In genomic region chr7:39510738-39511372, GRCh38 we compare ENCODE assay signal across 19 cellular contexts. TPM values are rescaled to one million over a fixed set of nuclear protein-coding genes. Genes with fewer than 3 reads are reported as not detected.
DNase-seq lines count a peak whose midpoint lies in the region; ATAC-seq, FAIRE-seq and TF ChIP-seq lines count a peak whose summit lies in the region.
"Had no signal": no experiment of that assay in that cellular context is flagged by ENCODE, and none has a peak within 500 bp of the region (broad histone marks: within the 10 kb centered on the region; RNA-seq: fewer than 3 reads in every experiment).

No MANE protein-coding gene starts in this region.

- RAD21 ChIA-PET in GM12878 (lab: Charles Lee; ENCODE audit: unreplicated experiment), result interaction anchor here (1.0 to 1.4 kb wide), 2 partner anchors 15 to 57 kb away, joined by 3 read pairs; no protein-coding TSS in a partner anchor

- H2BK5ac ChIP-seq in mesendoderm (ENCODE audit: low read length), result no peak overlapping the region

- peak; percentile 23 to 69 for ATAC-seq in activated T-cell treated with anti-CD3 and anti-CD28 coated beads, Interleukin-2, amount 50 U/mL, for 4 hours
- ATAC-seq in GM12878, result peak; percentile 28; the same call in 2 of the 3 replicates
- ATAC-seq: right lobe of liver, Right ventricle myocardium inferior had no signal

- no peak overlapping the region for H3K23ac ChIP-seq in mesendoderm (ENCODE audit: low read length)

- no peak overlapping the region for H2AK5ac ChIP-seq in mesendoderm (ENCODE audit: low read length)

- H3K27me3 Mint-ChIP-seq in activated T-cell treated with anti-CD3 and anti-CD28 coated beads, Interleukin-2, amount 50 U/mL, for 4 hours (ENCODE audit: low read depth), result no peaks in the 10 kb centered on the region

- no peaks in the 10 kb centered on the region for H3K4me1 Mint-ChIP-seq in activated T-cell treated with anti-CD3 and anti-CD28 coated beads, Interleukin-2, amount 50 U/mL, for 4 hours (ENCODE audit: low read depth)

- H3K18ac ChIP-seq in mesendoderm (ENCODE audit: low read length), result no peak overlapping the region

- in situ Hi-C loops in GM12878 (cut with MboI), result loop anchor here (10.0 kb wide), 1 partner anchor 1106 kb away; no protein-coding TSS in a partner anchor

- H3K36me3 ChIP-seq in GM12878 (ENCODE audit: control insufficient read depth in 2 of 2, insufficient read depth in 2 of 2, low read length in 1 of 2) (no peaks in the 10 kb centered on the region), mesendoderm (ENCODE audit: control insufficient read depth, insufficient read depth, low read length) (no peaks in the 10 kb centered on the region), H7 (replicated peaks; ENCODE audit: control insufficient read depth, insufficient read depth, low read length) (no peaks in the 10 kb centered on the region), osteoblast (ENCODE audit: insufficient read depth, low read length) (no peaks in the 10 kb centered on the region)
- H3K36me3 ChIP-seq: right lobe of liver, transverse colon had no signal

- BruUV-seq in GM12878 (replicated peaks; lab: Mats Ljungman, UMichigan), result no TSS peak

- no peak overlapping the region for H3K4me3 ChIP-seq in GM12878
- no peak overlapping the region for H3K4me3 ChIP-seq in mesendoderm (ENCODE audit: low read length)
- no peak overlapping the region for H3K4me3 ChIP-seq in H7 (ENCODE audit: insufficient read depth, low read depth, low read length)
- no peak overlapping the region for H3K4me3 ChIP-seq in osteoblast (ENCODE audit: insufficient read depth, low read length)
- H3K4me3 ChIP-seq: right lobe of liver, transverse colon had no signal

- TF ChIP-seq RAD21 in GM12878 (IDR thresholded peaks at IDR 0.05; ENCODE audit: insufficient read depth, low read depth, low read length), result no peak

- H3K36me3 Mint-ChIP-seq in activated T-cell treated with anti-CD3 and anti-CD28 coated beads, Interleukin-2, amount 50 U/mL, for 4 hours (ENCODE audit: insufficient read depth), result no peaks in the 10 kb centered on the region

- no peaks in the 10 kb centered on the region for H3K79me1 ChIP-seq in mesendoderm (ENCODE audit: low read length)

- DNase-seq in activated T-cell treated with anti-CD3 and anti-CD28 coated beads, Interleukin-2, amount 50 U/mL, for 4 hours, result no peak
- no peak for DNase-seq in activated T-cell treated with anti-CD3 and anti-CD28 coated beads, Interleukin-2, amount 50 U/mL, for 1 hour
- peak; percentile 49 for DNase-seq in M059J (ENCODE audit: low read depth)
- DNase-seq in GM12878 (ENCODE audit: low read depth, low spot score), result no peak
- peak; percentile 95 for DNase-seq in mesendoderm
- no peak for DNase-seq in H7
- DNase-seq in NCI-H82 treated with DMSO at 0.1 percent for 48 hours (lab: John Stamatoyannopoulos, UW; ENCODE audit: unreplicated experiment), result no peak
- no peak for DNase-seq in osteoblast (ENCODE audit: insufficient read length, low spot score, missing footprints)
- DNase-seq: activated naive CD4-positive, alpha-beta T cell; glutamatergic neuron; midbrain; NCI-H2081; NCI-H82; right lobe of liver; stimulated activated CD4-positive, alpha-beta T cell treated with anti-CD3 and anti-CD28 coated beads, Interleukin-4, amount 100 ng/mL, for 24 hours; transverse colon had no signal

- H4K5ac ChIP-seq in mesendoderm (ENCODE audit: low read length), result no peak overlapping the region

- H3K79me2 ChIP-seq in GM12878 (ENCODE audit: control insufficient read depth, insufficient read depth, low read length) (no peaks in the 10 kb centered on the region), mesendoderm (ENCODE audit: control insufficient read depth, insufficient read depth, low read length) (no peaks in the 10 kb centered on the region), osteoblast (ENCODE audit: insufficient read depth, low read length) (no peaks in the 10 kb centered on the region)

- H2BK15ac ChIP-seq in mesendoderm (replicated peaks; ENCODE audit: low read depth), result no peak overlapping the region

- CTCF ChIA-PET in GM12878 (lab: Yijun Ruan, JAX), result interaction anchor here (1.1 to 1.9 kb wide), 2 partner anchors 43 to 57 kb away, joined by 3 to 6 read pairs; no protein-coding TSS in a partner anchor

- no peak overlapping the region for H3K4ac ChIP-seq in mesendoderm (ENCODE audit: low read depth, low read length)

- no peaks in the 10 kb centered on the region for H4K20me1 ChIP-seq in GM12878 (ENCODE audit: control insufficient read depth, insufficient read depth)
- no peaks in the 10 kb centered on the region for H4K20me1 ChIP-seq in osteoblast (ENCODE audit: insufficient read depth, low read length)

- no peak for TF ChIP-seq EP300 in GM12878 (IDR thresholded peaks at IDR 0.05; ENCODE audit: borderline replicate concordance in 1 of 2, control insufficient read depth in 1 of 2, low read depth in 2 of 2, low read length in 2 of 2)

- WGBS in GM12878 (ENCODE audit: insufficient coverage, insufficient replicate concordance, low lambda C conversion rate, missing lambda C conversion rate), result 13% methylated on average over 3 of the region's 3 CpGs
- WGBS in mesendoderm (ENCODE audit: extremely low coverage, insufficient coverage, low lambda C conversion rate), result no CpG with 5 or more reads among the region's 3 CpGs

- H3K4me1 ChIP-seq in GM12878 (ENCODE audit: control insufficient read depth, insufficient read depth, low read length) (no peaks in the 10 kb centered on the region), mesendoderm (ENCODE audit: control insufficient read depth, low read depth, low read length) (peaks cover 2% of the 10 kb centered on the region), osteoblast (ENCODE audit: insufficient read depth, low read length) (no peaks in the 10 kb centered on the region)
- H3K4me1 ChIP-seq: right lobe of liver, transverse colon had no signal

- POLR2A ChIA-PET in GM12878 (lab: Charles Lee), result no interaction called here

- H3K56ac ChIP-seq in mesendoderm (ENCODE audit: low read length), result no peak overlapping the region

- no peaks in the 10 kb centered on the region for H3K9me3 Mint-ChIP-seq in activated T-cell treated with anti-CD3 and anti-CD28 coated beads, Interleukin-2, amount 50 U/mL, for 4 hours

- H3K4me3 Mint-ChIP-seq in activated T-cell treated with anti-CD3 and anti-CD28 coated beads, Interleukin-2, amount 50 U/mL, for 4 hours, result no peak overlapping the region

- TF ChIP-seq POLR2A in GM12878 (IDR thresholded peaks at IDR 0.05; ENCODE audit: low read depth, low read length), result no peak

- H3K9me3 ChIP-seq in GM12878 (replicated peaks; ENCODE audit: control insufficient read depth, insufficient read depth, low read length), result no peaks in the 10 kb centered on the region; the same call in 2 of the 3 replicates
- H3K9me3 ChIP-seq in osteoblast (ENCODE audit: low read depth, low read length), result no peaks in the 10 kb centered on the region
- H3K9me3 ChIP-seq: right lobe of liver, transverse colon had no signal

- H3K9ac ChIP-seq in GM12878 (ENCODE audit: control insufficient read depth, insufficient read depth, low read length) (no peak overlapping the region), mesendoderm (ENCODE audit: low read length) (no peak overlapping the region)

- H3K27ac ChIP-seq in GM12878 (ENCODE audit: control insufficient read depth, insufficient read depth) (no peak overlapping the region), mesendoderm (ENCODE audit: low read depth, low read length) (no peak overlapping the region), osteoblast (ENCODE audit: low read depth, low read length) (no peak overlapping the region)
- H3K27ac ChIP-seq: right lobe of liver, transverse colon had no signal

- no peak overlapping the region for H2BK120ac ChIP-seq in mesendoderm (ENCODE audit: low read depth, low read length)

- no peak for FAIRE-seq in GM12878 (lab: Jason Lieb, UNC)
- FAIRE-seq: D721Med, GM18507 had no signal

- no peak overlapping the region for H3K4me2 ChIP-seq in GM12878 (ENCODE audit: control insufficient read depth, insufficient read depth)
- no peak overlapping the region for H3K4me2 ChIP-seq in mesendoderm (ENCODE audit: low read length)
- no peak overlapping the region for H3K4me2 ChIP-seq in osteoblast (ENCODE audit: insufficient read depth, low read length)

- intact Hi-C loops in GM12878 (cut with micrococcal nuclease; ENCODE audit: unreplicated experiment), result no loop called here

- TF ChIP-seq CTCF in GM12878 (IDR thresholded peaks at IDR 0.05 in 2 of 3, conservative IDR thresholded peaks at IDR 0.05 in 1 of 3; ENCODE audit: control insufficient read depth in 2 of 3, extremely low read depth in 1 of 3, insufficient read depth in 1 of 3, low read depth in 3 of 3, low read length in 3 of 3) (no peak), osteoblast (IDR thresholded peaks at IDR 0.05; ENCODE audit: extremely low read depth, low read depth, low read length) (no peak)

- H3K27me3 ChIP-seq in GM12878 (replicated peaks in 1 of 2; ENCODE audit: control insufficient read depth in 2 of 2, insufficient read depth in 2 of 2, low read length in 1 of 2) (no peaks in the 10 kb centered on the region), mesendoderm (ENCODE audit: insufficient read depth, low read length, poor library complexity) (no peaks in the 10 kb centered on the region), H7 (ENCODE audit: control insufficient read depth, insufficient read depth, low read length) (no peaks in the 10 kb centered on the region), osteoblast (ENCODE audit: insufficient read depth, low read length) (peaks cover 4% of the 10 kb centered on the region)
- H3K27me3 ChIP-seq: right lobe of liver, transverse colon had no signal

- H2AFZ ChIP-seq in GM12878 (ENCODE audit: control insufficient read depth, low read depth, low read length), result no peak overlapping the region
- H2AFZ ChIP-seq in osteoblast (ENCODE audit: low read length), result no peak overlapping the region

- H4K8ac ChIP-seq in mesendoderm (ENCODE audit: low read depth, low read length), result no peak overlapping the region

- SMC1A ChIA-PET in GM12878 (lab: Charles Lee; ENCODE audit: uncharacterized antibody, unreplicated experiment), result interaction anchor here (1.2 kb wide), 1 partner anchor 45 kb away, joined by 3 read pairs; no protein-coding TSS in a partner anchor

RNA-seq across cellular contexts. Expression of gene YAE1, which starts 55.3 kb away (rescaled TPM):
- total RNA-seq in activated T-cell treated with anti-CD3 and anti-CD28 coated beads, Interleukin-2, amount 50 U/mL, for 4 hours, result 10 to 100 TPM in 1 of 3 donors, 1 to 10 TPM in 2; 9.2 to 11.3 (median 9.3) TPM
- total RNA-seq in M059J (2014; rRNA removed; shearing (Covaris generic)), result 31.4 and 39.0 TPM in 2 replicates
- total RNA-seq in GM12878 (2013; cell fraction: nucleolus; rRNA removed), result 83.8 and 93.1 TPM in 2 replicates
- total RNA-seq in GM12878 (2014; rRNA removed), result 17.5 and 22.5 TPM in 2 replicates
- 22.0 and 22.5 TPM in 2 replicates for total RNA-seq in GM12878 (2014; rRNA removed; fragmentation: Illumina TruSeq; extraction: Trizol)
- total RNA-seq in GM12878 (2021), result 12.3 and 13.5 TPM in 2 replicates
- 4.1 TPM for polyA plus RNA-seq in GM12878 (2011; ENCODE audit: low read depth)
- polyA plus RNA-seq in GM12878 (2011; rRNA removed), result 28.5 and 42.1 TPM in 2 replicates
- 5.7 and 7.6 TPM in 2 replicates for polyA plus RNA-seq in GM12878 (2011; cell fraction: cytosol; rRNA removed)
- polyA plus RNA-seq in GM12878 (2011; cell fraction: nucleus; rRNA removed), result 12.9 and 14.5 TPM in 2 replicates
- 9.1 and 11.7 TPM in 2 replicates for polyA plus RNA-seq in GM12878 (2012)
- polyA plus RNA-seq in GM12878 (2014; fragmentation: Illumina TruSeq; extraction: Trizol), result 18.2 and 19.7 TPM in 2 replicates
- 10 to 100 TPM; 33.5 to 35.8 TPM for polyA plus RNA-seq in GM12878 (2014; fragmentation: Nextera tagmentation; extraction: Ambion mirVana)
- 18.2 and 21.0 TPM in 2 replicates for polyA plus RNA-seq in GM12878 (2014; rRNA removed)
- 10 to 100 TPM; 23.9 to 25.4 TPM for polyA plus RNA-seq in GM12878 (2016; fragmentation: Nextera tagmentation; extraction: Ambion mirVana)
- polyA minus RNA-seq in GM12878 (2011; rRNA and poly(A)+ RNA removed), result 8.6 and 18.0 TPM in 2 replicates
- 3.2 and 11.3 TPM in 2 replicates for polyA minus RNA-seq in GM12878 (2011; cell fraction: cytosol; rRNA and poly(A)+ RNA removed)
- 18.0 and 29.3 TPM in 2 replicates for polyA minus RNA-seq in GM12878 (2011; cell fraction: nucleus; rRNA and poly(A)+ RNA removed)
- polyA plus RNA-seq in mesendoderm (2013, experiment 1 of 2), result 39.6 TPM
- 39.2 TPM for polyA plus RNA-seq in mesendoderm (2013, experiment 2 of 2)
- 16.1 and 26.0 TPM in 2 replicates for total RNA-seq in H7 (2014; rRNA removed; shearing (Covaris generic))
- total RNA-seq in osteoblast, result 29.0 and 32.7 TPM in 2 replicates

Comparison
In these comparisons a context has a peak if more than half of its experiments do, and no peak if none do; other contexts are left out.
1. DNase-seq: peak in M059J (single experiment) and mesendoderm (single experiment); none in activated T-cell treated with anti-CD3 and anti-CD28 coated beads, Interleukin-2, amount 50 U/mL, for 4 hours (single experiment), activated T-cell treated with anti-CD3 and anti-CD28 coated beads, Interleukin-2, amount 50 U/mL, for 1 hour (single experiment), GM12878 (single experiment), H7 (single experiment), NCI-H82 treated with DMSO at 0.1 percent for 48 hours (single experiment) and osteoblast (single experiment).